In genomic region chr17:12859520-12859919, GRCh38 we compare ENCODE assay signal across 18 cellular contexts.
DNase-seq lines count a peak whose midpoint lies in the region; ATAC-seq and TF ChIP-seq lines count a peak whose summit lies in the region.
"Had no signal": no experiment of that assay in that cellular context is flagged by ENCODE, and none has a peak within 500 bp of the region (broad histone marks: within the 10 kb centered on the region; RNA-seq: fewer than 3 reads in every experiment).

No MANE protein-coding gene starts in this region.

- H3K9me3 ChIP-seq in upper lobe of right lung = no peaks in the 10 kb centered on the region
- H3K9me3 ChIP-seq: SJSA1 had no signal

- H3K9me3 Mint-ChIP-seq in activated T-helper 17 cell treated with anti-CD3 and anti-CD28 coated beads, Interleukin-2, amount 50 U/mL, for 72 hours = peaks cover 12% of the 10 kb centered on the region

- H3K4me1 ChIP-seq in upper lobe of right lung = peaks cover 4% of the 10 kb centered on the region
- H3K4me1 ChIP-seq: heart left ventricle, SJSA1 had no signal

- H3K27me3 ChIP-seq in upper lobe of right lung = no peaks in the 10 kb centered on the region
- H3K27me3 ChIP-seq: dorsolateral prefrontal cortex, heart left ventricle, SJSA1 had no signal

- peak; percentile 91 for ATAC-seq in HG02870 (IDR thresholded peaks at IDR 0.05; ENCODE audit: unreplicated experiment)
- no peak for ATAC-seq in activated T-helper 17 cell treated with anti-CD3 and anti-CD28 coated beads, Interleukin-2, amount 50 U/mL, for 72 hours (replicated peaks)
- ATAC-seq in upper lobe of right lung = no peak
- ATAC-seq: esophagus mucosa, heart left ventricle had no signal

- DNase-seq in GM12864 (ENCODE audit: low read depth) (peak; percentile 78), LNCaP clone FGC (ENCODE audit: low read depth) (peak; percentile 76), fibroblast of pulmonary artery (ENCODE audit: low read depth) (peak; percentile 3), DMS79 (lab: John Stamatoyannopoulos, UW) (no peak), upper lobe of right lung (no peak), mucosa of gallbladder (ENCODE audit: low spot score) (no peak)
- DNase-seq: heart left ventricle, islet precursor cell, NCI-H2029 treated with DMSO at 0.1 percent for 48 hours, NCI-H524, nephron progenitor cell, OCI-M1 had no signal

- H3K27ac Mint-ChIP-seq in activated T-helper 17 cell treated with anti-CD3 and anti-CD28 coated beads, Interleukin-2, amount 50 U/mL, for 72 hours = no peak overlapping the region
- H3K27ac Mint-ChIP-seq: memory B cell, nephron progenitor cell had no signal

- H3K4me3 ChIP-seq in GM12864 (ENCODE audit: low read depth, low read length) = no peak overlapping the region
- H3K4me3 ChIP-seq in LNCaP clone FGC (ENCODE audit: low read depth, low read length) = no peak overlapping the region
- H3K4me3 ChIP-seq in fibroblast of pulmonary artery (replicated peaks; ENCODE audit: low read depth, low read length) = no peak overlapping the region
- H3K4me3 ChIP-seq in upper lobe of right lung = no peak overlapping the region
- H3K4me3 ChIP-seq: dorsolateral prefrontal cortex, heart left ventricle, SJSA1 had no signal

- no peak for TF ChIP-seq CTCF in GM12864 (IDR thresholded peaks at IDR 0.05; ENCODE audit: low read depth, low read length, missing control alignments)
- TF ChIP-seq CTCF in LNCaP clone FGC (IDR thresholded peaks at IDR 0.05; ENCODE audit: control insufficient read depth, extremely low read depth, insufficient read depth) = no peak
- TF ChIP-seq CTCF in fibroblast of pulmonary artery (IDR thresholded peaks at IDR 0.05; ENCODE audit: low read length, missing control alignments) = no peak
- no peak for TF ChIP-seq CTCF in upper lobe of right lung (IDR thresholded peaks at IDR 0.05)

- intact Hi-C loops in upper lobe of right lung (cut with DNase I) = no loop called here

- no peak overlapping the region for H3K4me3 Mint-ChIP-seq in activated T-helper 17 cell treated with anti-CD3 and anti-CD28 coated beads, Interleukin-2, amount 50 U/mL, for 72 hours
- H3K4me3 Mint-ChIP-seq: memory B cell, nephron progenitor cell had no signal

- H3K27ac ChIP-seq in upper lobe of right lung = no peak overlapping the region
- H3K27ac ChIP-seq: dorsolateral prefrontal cortex, heart left ventricle, SJSA1 had no signal

- H3K36me3 ChIP-seq in upper lobe of right lung = no peaks in the 10 kb centered on the region
- H3K36me3 ChIP-seq: heart left ventricle, SJSA1 had no signal

- no peaks in the 10 kb centered on the region for H3K4me1 Mint-ChIP-seq in activated T-helper 17 cell treated with anti-CD3 and anti-CD28 coated beads, Interleukin-2, amount 50 U/mL, for 72 hours
- H3K4me1 Mint-ChIP-seq: memory B cell, nephron progenitor cell had no signal

- H3K36me3 Mint-ChIP-seq in activated T-helper 17 cell treated with anti-CD3 and anti-CD28 coated beads, Interleukin-2, amount 50 U/mL, for 72 hours (ENCODE audit: low read depth) = no peaks in the 10 kb centered on the region

- H3K27me3 Mint-ChIP-seq in activated T-helper 17 cell treated with anti-CD3 and anti-CD28 coated beads, Interleukin-2, amount 50 U/mL, for 72 hours = peaks cover 3% of the 10 kb centered on the region
- H3K27me3 Mint-ChIP-seq: memory B cell had no signal

Comparison
In these comparisons a context has a peak if more than half of its experiments do, and no peak if none do; other contexts are left out.
1. DNase-seq: peak in GM12864 (single experiment), LNCaP clone FGC (single experiment) and fibroblast of pulmonary artery (single experiment); none in DMS79 (single experiment), upper lobe of right lung (single experiment) and mucosa of gallbladder (single experiment).